In genomic region chr7:2844153-2845077, GRCh38 we compare ENCODE assay signal across 8 cellular contexts.
A peak's percentile ranks its signal among the peaks of the same experiment; 100 is the strongest.
DNase-seq lines count a peak whose midpoint lies in the region; ATAC-seq and TF ChIP-seq lines count a peak whose summit lies in the region.

GNA12 (minus strand) TSS chr7:2844308; CDS start chr7:2844161, 147 bp downstream.

- ATAC-seq in GM19025 (IDR thresholded peaks at IDR 0.05; ENCODE audit: low read depth, unreplicated experiment) (peak; percentile 95), HG03342 (IDR thresholded peaks at IDR 0.05; ENCODE audit: unreplicated experiment) (peak; percentile 97)

- peak within 1 kb of the TSS; percentile 77 for H3K4me3 ChIP-seq in AG09309 (ENCODE audit: control insufficient read depth, low read depth, low read length)

- DNase-seq in AG09309 (ENCODE audit: low read depth) (peak; percentile 87), NCI-H446 (lab: John Stamatoyannopoulos, UW) (peak; percentile 99), cerebellar cortex (ENCODE audit: low spot score) (peak; percentile 99), islet precursor cell (peak; percentile 99)
- peak; percentile 98 for DNase-seq in activated CD4-positive, CD25-positive, alpha-beta regulatory T cell treated with anti-CD3 and anti-CD28 coated beads, Interleukin-2, amount 50 U/mL, for 16 hours (ENCODE audit: low read depth, low spot score)
- DNase-seq in stimulated activated CD4-positive, alpha-beta T cell treated with anti-CD3 and anti-CD28 coated beads, Interleukin-15, amount 100 ng/mL, for 1 hour (ENCODE audit: low read depth in 1 of 2, low spot score in 1 of 2) = peak; percentile 97

- no peak for TF ChIP-seq CTCF in AG09309 (IDR thresholded peaks at IDR 0.05; ENCODE audit: control insufficient read depth, insufficient read depth, low read depth, low read length, missing control alignments)

Comparison
In these comparisons a context has a peak if more than half of its experiments do, and no peak if none do; other contexts are left out.
1. Peak in every context shown above with its lines: DNase-seq, ATAC-seq and H3K4me3 ChIP-seq.